Comparison of ENCODE assay signal across 8 cellular contexts in genomic region chr11:130431337-130431773, GRCh38. TPM values are rescaled to one million over a fixed set of nuclear protein-coding genes. Genes with fewer than 3 reads are reported as not detected.
A peak's percentile ranks its signal among the peaks of the same experiment; 100 is the strongest.
DNase-seq lines count a peak whose midpoint lies in the region; ATAC-seq and TF ChIP-seq lines count a peak whose summit lies in the region.

No MANE protein-coding gene starts in this region.

- H3K4me2 ChIP-seq in IMR-90 (ENCODE audit: low read depth, low read length) (peak overlapping the region; percentile 68), SK-N-SH (no peak overlapping the region)

- peak overlapping the region; percentile 14; the same call in 1 of the 2 replicates for H3K18ac ChIP-seq in IMR-90 (ENCODE audit: low read depth, low read length)

- no peak overlapping the region for H2BK5ac ChIP-seq in IMR-90 (ENCODE audit: low read depth, low read length, poor library complexity, severe bottlenecking)

- no peak overlapping the region; a peak in 1 of 4 replicates for H4K8ac ChIP-seq in IMR-90 (ENCODE audit: low read depth in 2 of 2, low read length in 2 of 2)

- H3K9me2 ChIP-seq in SK-N-SH: no peaks in the 10 kb centered on the region

- no peak overlapping the region for H3K4me3 ChIP-seq in CD8-positive, alpha-beta memory T cell (ENCODE audit: low read length)
- H3K4me3 ChIP-seq in IMR-90 (ENCODE audit: insufficient read depth, low read depth, low read length) (no peak overlapping the region), SK-N-SH (ENCODE audit: low read depth in 2 of 2, low read length in 1 of 2) (no peak overlapping the region), prostate gland (no peak overlapping the region)

- H3K36me3 ChIP-seq in CD8-positive, alpha-beta memory T cell (ENCODE audit: insufficient read depth, low read length): no peaks in the 10 kb centered on the region
- H3K36me3 ChIP-seq in IMR-90 (ENCODE audit: control insufficient read depth, insufficient read depth, low read length) (no peaks in the 10 kb centered on the region), SK-N-SH (replicated peaks in 1 of 2; ENCODE audit: control insufficient read depth in 1 of 2, insufficient read depth in 2 of 2, low read length in 1 of 2) (no peaks in the 10 kb centered on the region), prostate gland (no peaks in the 10 kb centered on the region)

- H3K4me1 ChIP-seq in CD8-positive, alpha-beta memory T cell (ENCODE audit: insufficient read depth, low read length): no peaks in the 10 kb centered on the region
- H3K4me1 ChIP-seq in IMR-90 (ENCODE audit: control insufficient read depth, insufficient read depth, low read length) (peaks cover 13% of the 10 kb centered on the region), SK-N-SH (ENCODE audit: control insufficient read depth in 1 of 2, insufficient read depth in 2 of 2, low read depth in 1 of 2, low read length in 1 of 2) (peaks cover 0 to 6% of the 10 kb centered on the region in 2 experiments; a peak in 3 of 4 replicates), prostate gland (replicated peaks) (peaks cover 6% of the 10 kb centered on the region)

- no peak overlapping the region for H4K5ac ChIP-seq in IMR-90 (ENCODE audit: low read depth, low read length)

- DNase-seq in CD8-positive, alpha-beta memory T cell: peak; percentile 34 to 69 (median 40)
- DNase-seq in IMR-90: peak; percentile 76
- DNase-seq in SK-N-SH: peak; percentile 80
- DNase-seq in activated naive CD4-positive, alpha-beta T cell treated with anti-CD3 and anti-CD28 coated beads, Interleukin-2, amount 10 ng/mL, durations not matched to agents 7 days and 5 days: peak; percentile 82
- DNase-seq in Right ventricle myocardium superior: peak; percentile 77
- peak; percentile 71 for DNase-seq in prostate gland (ENCODE audit: low spot score)
- DNase-seq in mesenteric fat pad (ENCODE audit: low spot score): no peak

- H3K9me3 ChIP-seq in CD8-positive, alpha-beta memory T cell (ENCODE audit: low read length): no peaks in the 10 kb centered on the region
- H3K9me3 ChIP-seq in IMR-90 (ENCODE audit: control insufficient read depth, insufficient read depth, low read length) (no peaks in the 10 kb centered on the region; the same call in 1 of the 2 replicates), SK-N-SH (no peaks in the 10 kb centered on the region), prostate gland (no peaks in the 10 kb centered on the region)

- no peaks in the 10 kb centered on the region for H3K9me3 Mint-ChIP-seq in CD8-positive, alpha-beta memory T cell
- no peaks in the 10 kb centered on the region for H3K9me3 Mint-ChIP-seq in activated naive CD4-positive, alpha-beta T cell treated with anti-CD3 and anti-CD28 coated beads, Interleukin-2, amount 10 ng/mL, durations not matched to agents 7 days and 5 days

- dilution Hi-C loops in IMR-90 (cut with HindIII; ENCODE audit: low sequenced_read_pairs, unreplicated experiment): loop anchor here (25.0 kb wide), 1 partner anchor 431 kb away; no protein-coding TSS in a partner anchor

- H3K27ac Mint-ChIP-seq in CD8-positive, alpha-beta memory T cell: no peak overlapping the region
- no peak overlapping the region for H3K27ac Mint-ChIP-seq in activated naive CD4-positive, alpha-beta T cell treated with anti-CD3 and anti-CD28 coated beads, Interleukin-2, amount 10 ng/mL, durations not matched to agents 7 days and 5 days

- no peak overlapping the region for H3K23ac ChIP-seq in IMR-90 (ENCODE audit: low read depth, low read length)

- H3F3A ChIP-seq in SK-N-SH (replicated peaks; ENCODE audit: insufficient read depth): peaks cover 8% of the 10 kb centered on the region

- H3K79me2 ChIP-seq in SK-N-SH (ENCODE audit: insufficient read depth): no peaks in the 10 kb centered on the region

- H3K27ac ChIP-seq in CD8-positive, alpha-beta memory T cell (ENCODE audit: low read depth, low read length): no peak overlapping the region
- H3K27ac ChIP-seq in IMR-90 (ENCODE audit: insufficient read depth, low read length) (peak overlapping the region; percentile 43; the same call in 1 of the 2 replicates), SK-N-SH (ENCODE audit: low read depth in 2 of 2, low read length in 1 of 2) (no peak overlapping the region), prostate gland (no peak overlapping the region)

- H2AFZ ChIP-seq in IMR-90 (replicated peaks; ENCODE audit: low read length, poor library complexity): peak overlapping the region; percentile 51
- no peak overlapping the region for H2AFZ ChIP-seq in SK-N-SH (ENCODE audit: low read depth)

- no peak overlapping the region for H2AK9ac ChIP-seq in IMR-90 (replicated peaks; ENCODE audit: low read depth, low read length, poor library complexity)

- TF ChIP-seq EP300 in SK-N-SH (IDR thresholded peaks at IDR 0.05; ENCODE audit: borderline replicate concordance in 1 of 2, low read depth in 1 of 2, low read length in 1 of 2): no peak

- TF ChIP-seq RAD21 in IMR-90 (IDR thresholded peaks at IDR 0.05; ENCODE audit: low read length): peak; percentile 85
- peak; percentile 83 for TF ChIP-seq RAD21 in SK-N-SH (IDR thresholded peaks at IDR 0.05; ENCODE audit: low read length)

- H3K4me1 Mint-ChIP-seq in CD8-positive, alpha-beta memory T cell: peaks cover 14 to 18% (median 14%) of the 10 kb centered on the region in 3 donors
- peaks cover 12% of the 10 kb centered on the region for H3K4me1 Mint-ChIP-seq in activated naive CD4-positive, alpha-beta T cell treated with anti-CD3 and anti-CD28 coated beads, Interleukin-2, amount 10 ng/mL, durations not matched to agents 7 days and 5 days

- H3K56ac ChIP-seq in IMR-90 (ENCODE audit: extremely low read depth, insufficient read depth, low read length): no peak overlapping the region

- ATAC-seq in GM19372 (IDR thresholded peaks at IDR 0.05; ENCODE audit: low read depth, unreplicated experiment): peak; percentile 33
- peak; percentile 22 for ATAC-seq in IMR-90 (ENCODE audit: low read depth)
- ATAC-seq in Right ventricle myocardium superior (ENCODE audit: poor library complexity): peak; percentile 37

- peak overlapping the region; percentile 18; the same call in 1 of the 3 replicates for H2BK15ac ChIP-seq in IMR-90 (ENCODE audit: low read depth, low read length)

- POLR2A ChIA-PET in CD8-positive, alpha-beta memory T cell (lab: Charles Lee): no interaction called here
- POLR2A ChIA-PET in IMR-90 (lab: Charles Lee; ENCODE audit: unreplicated experiment) (no interaction called here), SK-N-SH (lab: Yijun Ruan, JAX) (no interaction called here)

- TF ChIP-seq POLR2A in IMR-90 (IDR thresholded peaks at IDR 0.05; ENCODE audit: low read depth, low read length): no peak
- TF ChIP-seq POLR2A in prostate gland (IDR thresholded peaks at IDR 0.05): no peak

- H3K4me3 Mint-ChIP-seq in CD8-positive, alpha-beta memory T cell: no peak overlapping the region
- H3K4me3 Mint-ChIP-seq in activated naive CD4-positive, alpha-beta T cell treated with anti-CD3 and anti-CD28 coated beads, Interleukin-2, amount 10 ng/mL, durations not matched to agents 7 days and 5 days: no peak overlapping the region

- peak overlapping the region; percentile 50; the same call in 1 of the 2 replicates for H2BK120ac ChIP-seq in IMR-90 (ENCODE audit: low read depth, low read length)

- H3K36me3 Mint-ChIP-seq in CD8-positive, alpha-beta memory T cell: no peaks in the 10 kb centered on the region
- H3K36me3 Mint-ChIP-seq in activated naive CD4-positive, alpha-beta T cell treated with anti-CD3 and anti-CD28 coated beads, Interleukin-2, amount 10 ng/mL, durations not matched to agents 7 days and 5 days: peaks cover 2% of the 10 kb centered on the region

- no CpG with 5 or more reads among the region's 10 CpGs for WGBS in IMR-90 (ENCODE audit: extremely low coverage in 2 of 2, insufficient read length in 1 of 2), 2 experiments
- 26% methylated on average over 10 of the region's 10 CpGs for WGBS in SK-N-SH (ENCODE audit: low lambda C conversion rate)
- WGBS in prostate gland: 13% methylated on average over 9 of the region's 10 CpGs

- H2AK5ac ChIP-seq in IMR-90 (ENCODE audit: low read depth, low read length): peak overlapping the region; percentile 67; the same call in 1 of the 2 replicates

- CTCF ChIA-PET in CD8-positive, alpha-beta memory T cell (lab: Charles Lee): interaction anchor here (0.6 to 6.6 kb wide), 14 partner anchors 11 to 478 kb away, joined by 3 to 115 read pairs (median 3); no protein-coding TSS in a partner anchor
- CTCF ChIA-PET in IMR-90 (lab: Yijun Ruan, JAX): interaction anchor here (0.5 to 5.4 kb wide), 8 partner anchors 10 to 466 kb away, joined by 3 to 95 read pairs (median 4); no protein-coding TSS in a partner anchor
- CTCF ChIA-PET in SK-N-SH (lab: Yijun Ruan, JAX): interaction anchor here (0.5 to 25.8 kb wide), 43 partner anchors 10 to 1063 kb away, joined by 3 to 747 read pairs (median 4); partner anchors contain the start of genes ADAMTS15 and SNX19
- CTCF ChIA-PET in activated naive CD4-positive, alpha-beta T cell treated with anti-CD3 and anti-CD28 coated beads, Interleukin-2, amount 10 ng/mL, durations not matched to agents 7 days and 5 days (lab: Charles Lee): interaction anchor here (0.6 to 10.3 kb wide), 23 partner anchors 10 to 485 kb away, joined by 3 to 270 read pairs (median 5); partner anchors contain the start of gene SNX19

- no peak overlapping the region for H3K9ac ChIP-seq in IMR-90 (ENCODE audit: low read depth, low read length)
- H3K9ac ChIP-seq in SK-N-SH: no peak overlapping the region

- BruUV-seq in IMR-90 (replicated peaks; lab: Mats Ljungman, UMichigan): no TSS peak

- intact Hi-C loops in IMR-90 (cut with micrococcal nuclease) (loop anchor here (1.0 to 10.0 kb wide), 4 partner anchors 41 to 783 kb away; no protein-coding TSS in a partner anchor), Right ventricle myocardium superior (cut with DNase I) (loop anchor here (2.0 kb wide), 1 partner anchor 465 kb away; no protein-coding TSS in a partner anchor), prostate gland (cut with DNase I) (no loop called here)

- peaks cover 1% of the 10 kb centered on the region; the same call in 1 of the 2 replicates for H3K9me1 ChIP-seq in IMR-90 (ENCODE audit: insufficient read depth, low read length)

- TF ChIP-seq CTCF in IMR-90 (conservative IDR thresholded peaks at IDR 0.05; ENCODE audit: low read depth, low read length) (peak; percentile 77), SK-N-SH (IDR thresholded peaks at IDR 0.05) (peak; percentile 65), prostate gland (IDR thresholded peaks at IDR 0.05) (peak; percentile 40 to 78 (median 66))

- peak overlapping the region; percentile 48; the same call in 1 of the 2 replicates for H2BK20ac ChIP-seq in IMR-90 (ENCODE audit: low read depth, low read length)

- H4K91ac ChIP-seq in IMR-90 (ENCODE audit: insufficient read depth, low read depth, low read length): no peak overlapping the region

- H4K20me1 ChIP-seq in IMR-90 (ENCODE audit: insufficient read depth, low read length) (peaks cover 4% of the 10 kb centered on the region; the same call in 1 of the 2 replicates), SK-N-SH (ENCODE audit: insufficient read depth) (no peaks in the 10 kb centered on the region)

- H3K4ac ChIP-seq in IMR-90 (ENCODE audit: low read depth, low read length): no peak overlapping the region

- H3K14ac ChIP-seq in IMR-90 (replicated peaks; ENCODE audit: low read depth, low read length): no peak overlapping the region

- H3K79me1 ChIP-seq in IMR-90 (ENCODE audit: low read depth in 1 of 2, low read length in 2 of 2): no peaks in the 10 kb centered on the region

- H3K27me3 ChIP-seq in CD8-positive, alpha-beta memory T cell (ENCODE audit: insufficient read depth, low read length, poor library complexity, severe bottlenecking): peaks cover 27% of the 10 kb centered on the region
- peaks cover 41% of the 10 kb centered on the region for H3K27me3 ChIP-seq in IMR-90 (ENCODE audit: control insufficient read depth, insufficient read depth, low read length)
- H3K27me3 ChIP-seq in SK-N-SH (ENCODE audit: insufficient read depth): peaks cover 37% of the 10 kb centered on the region
- no peaks in the 10 kb centered on the region for H3K27me3 ChIP-seq in prostate gland (replicated peaks; ENCODE audit: insufficient read depth)

- H3K27me3 Mint-ChIP-seq in CD8-positive, alpha-beta memory T cell: peaks cover 35 to 43% of the 10 kb centered on the region in 2 donors
- H3K27me3 Mint-ChIP-seq in activated naive CD4-positive, alpha-beta T cell treated with anti-CD3 and anti-CD28 coated beads, Interleukin-2, amount 10 ng/mL, durations not matched to agents 7 days and 5 days: peaks cover 63% of the 10 kb centered on the region

- in situ Hi-C loops in IMR-90 (cut with MboI; ENCODE audit: low sequenced_read_pairs): no loop called here

RNA-seq across cellular contexts. Expression of gene ADAMTS8, which starts 2.9 kb away (rescaled TPM):
- total RNA-seq in CD8-positive, alpha-beta memory T cell: not detected
- not detected for polyA plus RNA-seq in CD8-positive, alpha-beta memory T cell
- total RNA-seq in IMR-90 (2012; rRNA removed): under 0.01 TPM in 2 replicates
- polyA plus RNA-seq in IMR-90 (2012; rRNA removed): 0.39 and 0.60 TPM in 2 replicates
- 0.30 and 1.3 TPM in 2 replicates for polyA plus RNA-seq in IMR-90 (2012; cell fraction: cytosol; rRNA removed)
- polyA plus RNA-seq in IMR-90 (2012; cell fraction: nucleus; rRNA removed; ENCODE audit: low replicate concordance): 0.39 and 0.83 TPM in 2 replicates
- polyA plus RNA-seq in SK-N-SH (2012; rRNA removed): not detected in 2 replicates
- polyA plus RNA-seq in SK-N-SH (2012; cell fraction: cytosol; rRNA removed): 0.01 and 0.03 TPM in 2 replicates
- polyA plus RNA-seq in SK-N-SH (2012; cell fraction: nucleus; rRNA removed): not detected in 2 replicates
- 0.48 TPM for total RNA-seq in Right ventricle myocardium superior
- 1 to 10 TPM in 1 of 2 donors, under 1 TPM in 1; 0.82 to 1.7 TPM for total RNA-seq in prostate gland
- 0.42 TPM for total RNA-seq in mesenteric fat pad

RNA-seq across cellular contexts. Expression of gene ADAMTS15, which starts 17.1 kb away (rescaled TPM):
- not detected for total RNA-seq in CD8-positive, alpha-beta memory T cell
- not detected for polyA plus RNA-seq in CD8-positive, alpha-beta memory T cell
- 3.0 and 3.1 TPM in 2 replicates for total RNA-seq in IMR-90 (2012; rRNA removed)
- 4.7 and 5.0 TPM in 2 replicates for polyA plus RNA-seq in IMR-90 (2012; rRNA removed)
- polyA plus RNA-seq in IMR-90 (2012; cell fraction: cytosol; rRNA removed): 3.3 and 6.1 TPM in 2 replicates
- 9.5 and 11.7 TPM in 2 replicates for polyA plus RNA-seq in IMR-90 (2012; cell fraction: nucleus; rRNA removed; ENCODE audit: low replicate concordance)
- 0.96 and 1.1 TPM in 2 replicates for polyA plus RNA-seq in SK-N-SH (2012; rRNA removed)
- 0.44 and 0.69 TPM in 2 replicates for polyA plus RNA-seq in SK-N-SH (2012; cell fraction: cytosol; rRNA removed)
- 1.8 and 1.9 TPM in 2 replicates for polyA plus RNA-seq in SK-N-SH (2012; cell fraction: nucleus; rRNA removed)
- 43.5 TPM for total RNA-seq in Right ventricle myocardium superior
- total RNA-seq in prostate gland: 1 to 10 TPM in 1 of 2 donors, under 1 TPM in 1; 0.59 to 1.5 TPM
- total RNA-seq in mesenteric fat pad: 61.2 TPM

Comparison
In these comparisons a context has a peak if more than half of its experiments do, and no peak if none do; other contexts are left out.
1. RNA of gene ADAMTS15, which starts 17.1 kb away (total RNA-seq): 61.2 TPM in mesenteric fat pad (single experiment) and 43.5 TPM in Right ventricle myocardium superior (single experiment); 3.0 to 3.1 TPM in IMR-90, 0.59 to 1.5 TPM in prostate gland and not detected in CD8-positive, alpha-beta memory T cell; every median in the first group is over 10 times any median in the second.
2. Peak in every context shown above with its lines, with median percentiles within 50 percentile points of each other: ATAC-seq and CTCF ChIP-seq.